ENCODE assay signal across 17 cellular contexts in genomic region chr2:2107140-2107539, GRCh38.
A peak's percentile ranks its signal among the peaks of the same experiment; 100 is the strongest.
DNase-seq lines count a peak whose midpoint lies in the region; ATAC-seq and TF ChIP-seq lines count a peak whose summit lies in the region.
"Had no signal": no experiment of that assay in that cellular context is flagged by ENCODE, and none has a peak within 500 bp of the region (broad histone marks: within the 10 kb centered on the region; RNA-seq: fewer than 3 reads in every experiment).

No MANE protein-coding gene starts in this region.

- no peak overlapping the region for H3K4me3 ChIP-seq in right atrium auricular region

- H3K4me1 ChIP-seq in right atrium auricular region (peaks cover 0 to 9% of the 10 kb centered on the region in 2 donors), foreskin keratinocyte (no peaks in the 10 kb centered on the region)

- no peaks in the 10 kb centered on the region for H3K27me3 ChIP-seq in right atrium auricular region
- no peaks in the 10 kb centered on the region for H3K27me3 ChIP-seq in foreskin keratinocyte

- H3K36me3 ChIP-seq in right atrium auricular region = no peaks in the 10 kb centered on the region

- H3K27ac ChIP-seq in right atrium auricular region (no peak overlapping the region), foreskin keratinocyte (no peak overlapping the region)

- DNase-seq in Right ventricle myocardium superior = peak; percentile 56
- no peak for DNase-seq in right atrium auricular region (ENCODE audit: low spot score)
- peak; percentile 65 for DNase-seq in NCI-H2171 treated with DMSO at 0.1 percent for 48 hours (lab: John Stamatoyannopoulos, UW)
- no peak for DNase-seq in glutamatergic neuron
- no peak for DNase-seq in foreskin keratinocyte
- DNase-seq in COLO829 (ENCODE audit: low spot score) = no peak
- no peak for DNase-seq in immature natural killer cell
- DNase-seq in SKM-1 treated with dmso at 0.1 percent for 144 hours (lab: John Stamatoyannopoulos, UW; ENCODE audit: unreplicated experiment) = no peak
- DNase-seq: activated CD4-positive, alpha-beta T cell treated with anti-CD3 and anti-CD28 coated beads for 36 hours; endodermal cell; NCI-H526 treated with DMSO at 0.1 percent for 48 hours; stimulated activated naive CD4-positive, alpha-beta T cell; T-helper 1 cell had no signal

- intact Hi-C loops in Right ventricle myocardium superior (cut with DNase I) = no loop called here

- H3K9me3 Mint-ChIP-seq in glutamatergic neuron (ENCODE audit: unreplicated experiment) (no peaks in the 10 kb centered on the region), immature natural killer cell (no peaks in the 10 kb centered on the region)
- H3K9me3 Mint-ChIP-seq: endodermal cell, neural crest cell had no signal

- peak; percentile 79 for ATAC-seq in Right ventricle myocardium superior (ENCODE audit: poor library complexity)
- no peak for ATAC-seq in foreskin keratinocyte
- ATAC-seq: activated CD4-positive, alpha-beta T cell treated with anti-CD3 and anti-CD28 coated beads for 36 hours; activated naive CD4-positive, alpha-beta T cell treated with anti-CD3 and anti-CD28 coated beads, Interleukin-2, amount 50 U/mL, for 72 hours; HepG2 had no signal

- no peaks in the 10 kb centered on the region for H3K9me3 ChIP-seq in right atrium auricular region

- TF ChIP-seq CTCF in right atrium auricular region (IDR thresholded peaks at IDR 0.05) = no peak
- TF ChIP-seq CTCF in glutamatergic neuron (IDR thresholded peaks at IDR 0.05; ENCODE audit: partially characterized antibody, unreplicated experiment) = no peak
- no peak for TF ChIP-seq CTCF in foreskin keratinocyte (conservative IDR thresholded peaks at IDR 0.05)

- H3K4me1 Mint-ChIP-seq in glutamatergic neuron (ENCODE audit: low read depth, unreplicated experiment) (peaks cover 19% of the 10 kb centered on the region), immature natural killer cell (no peaks in the 10 kb centered on the region)
- H3K4me1 Mint-ChIP-seq: activated CD4-positive, alpha-beta T cell treated with anti-CD3 and anti-CD28 coated beads for 36 hours had no signal

- H3K4me3 Mint-ChIP-seq in glutamatergic neuron (ENCODE audit: unreplicated experiment) (no peak overlapping the region), immature natural killer cell (no peak overlapping the region)
- H3K4me3 Mint-ChIP-seq: activated CD4-positive, alpha-beta T cell treated with anti-CD3 and anti-CD28 coated beads for 36 hours; endodermal cell; neural crest cell had no signal

- H3K36me3 Mint-ChIP-seq in glutamatergic neuron (ENCODE audit: unreplicated experiment) = peaks cover 4% of the 10 kb centered on the region
- H3K36me3 Mint-ChIP-seq in immature natural killer cell = no peaks in the 10 kb centered on the region
- H3K36me3 Mint-ChIP-seq: activated naive CD4-positive, alpha-beta T cell treated with anti-CD3 and anti-CD28 coated beads, Interleukin-2, amount 50 U/mL, for 72 hours had no signal

- H3K27me3 Mint-ChIP-seq in glutamatergic neuron (ENCODE audit: unreplicated experiment) (no peaks in the 10 kb centered on the region), immature natural killer cell (ENCODE audit: low read depth in 3 of 3) (peaks cover 0 to 10% (median 0%) of the 10 kb centered on the region in 3 donors)

- H3K27ac Mint-ChIP-seq in glutamatergic neuron (ENCODE audit: unreplicated experiment) (peak overlapping the region; percentile 33), immature natural killer cell (no peak overlapping the region)
- H3K27ac Mint-ChIP-seq: activated CD4-positive, alpha-beta T cell treated with anti-CD3 and anti-CD28 coated beads for 36 hours; activated naive CD4-positive, alpha-beta T cell treated with anti-CD3 and anti-CD28 coated beads, Interleukin-2, amount 50 U/mL, for 72 hours; endodermal cell; progenitor cell of endocrine pancreas had no signal

Comparison
In these comparisons a context has a peak if more than half of its experiments do, and no peak if none do; other contexts are left out.
1. DNase-seq: peak in Right ventricle myocardium superior (single experiment) and NCI-H2171 treated with DMSO at 0.1 percent for 48 hours (single experiment); none in right atrium auricular region (single experiment), glutamatergic neuron (single experiment), foreskin keratinocyte (0 of 2), COLO829 (single experiment), immature natural killer cell (0 of 3) and SKM-1 treated with dmso at 0.1 percent for 144 hours (single experiment).